Comparison of ENCODE assay signal across 15 cellular contexts in the genomic region with DNA sequence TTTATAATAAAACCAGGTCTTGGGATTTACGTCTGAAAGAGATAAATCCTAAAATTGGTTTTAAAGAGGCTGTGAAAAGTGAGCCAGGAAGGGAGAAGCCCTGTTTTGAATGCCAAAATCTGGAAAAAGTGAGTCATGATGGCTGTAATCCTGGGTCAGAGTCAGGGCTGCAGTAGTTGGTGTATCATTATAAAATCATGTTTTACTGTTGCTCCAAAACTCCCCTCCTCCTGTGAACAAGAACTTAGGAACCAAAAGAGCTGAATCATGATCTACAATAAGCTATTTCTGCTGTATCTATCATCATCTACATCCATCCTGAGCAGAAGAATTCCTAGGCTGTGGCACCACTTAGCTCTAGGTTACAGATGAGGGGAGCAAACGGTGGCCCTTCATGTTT.
A peak's percentile ranks its signal among the peaks of the same experiment; 100 is the strongest.
DNase-seq lines count a peak whose midpoint lies in the region; ATAC-seq and TF ChIP-seq lines count a peak whose summit lies in the region.
"Had no signal": no experiment of that assay in that cellular context is flagged by ENCODE, and none has a peak within 500 bp of the region (broad histone marks: within the 10 kb centered on the region; RNA-seq: fewer than 3 reads in every experiment).

No MANE protein-coding gene starts in this region.

- no peak for TF ChIP-seq CTCF in fibroblast of villous mesenchyme (IDR thresholded peaks at IDR 0.05; ENCODE audit: insufficient read depth, low read depth, low read length)

- ATAC-seq in GM21367 (IDR thresholded peaks at IDR 0.05; ENCODE audit: unreplicated experiment) = no peak
- no peak for ATAC-seq in GM19035 (IDR thresholded peaks at IDR 0.05; ENCODE audit: unreplicated experiment)
- ATAC-seq: T-helper 17 cell had no signal

- peak; percentile 30 for DNase-seq in DMS53 (lab: John Stamatoyannopoulos, UW)
- DNase-seq in DMS53 treated with DMSO at 0.1 percent for 48 hours (lab: John Stamatoyannopoulos, UW; ENCODE audit: unreplicated experiment) = no peak
- peak; percentile 48 for DNase-seq in T1000 (lab: John Stamatoyannopoulos, UW)
- peak; percentile 83 for DNase-seq in fibroblast of villous mesenchyme (ENCODE audit: low read depth)
- peak; percentile 89 for DNase-seq in stromal cell of bone marrow (ENCODE audit: low read depth)
- no peak for DNase-seq in GOT3 (lab: John Stamatoyannopoulos, UW)
- DNase-seq: activated CD4-positive, alpha-beta T cell treated with anti-CD3 and anti-CD28 coated beads for 4 hours; activated T-cell treated with anti-CD3 and anti-CD28 coated beads, Interleukin-2, amount 50 U/mL, for 48 hours; amygdala; heart left ventricle; NCI-H1105; substantia nigra; T-helper 17 cell had no signal

- H3K4me3 ChIP-seq in fibroblast of villous mesenchyme (ENCODE audit: low read depth, low read length) = no peak overlapping the region
- H3K4me3 ChIP-seq: heart left ventricle had no signal

Comparison
In these comparisons a context has a peak if more than half of its experiments do, and no peak if none do; other contexts are left out.
1. DNase-seq: peak in DMS53 (single experiment), T1000 (single experiment), fibroblast of villous mesenchyme (single experiment) and stromal cell of bone marrow (single experiment); none in DMS53 treated with DMSO at 0.1 percent for 48 hours (single experiment) and GOT3 (single experiment).